Comparison of ENCODE assay signal across 1 cellular context in genomic region chr20:47585087-47585747, GRCh38.
TF ChIP-seq lines count a peak whose summit lies in the region.

No MANE protein-coding gene starts in this region.

TF ChIP-seq in GM23338, 12 proteins besides CTCF, POLR2A, EP300 and RAD21 (continued from another document):
- TF ChIP-seq, protein P1, sequence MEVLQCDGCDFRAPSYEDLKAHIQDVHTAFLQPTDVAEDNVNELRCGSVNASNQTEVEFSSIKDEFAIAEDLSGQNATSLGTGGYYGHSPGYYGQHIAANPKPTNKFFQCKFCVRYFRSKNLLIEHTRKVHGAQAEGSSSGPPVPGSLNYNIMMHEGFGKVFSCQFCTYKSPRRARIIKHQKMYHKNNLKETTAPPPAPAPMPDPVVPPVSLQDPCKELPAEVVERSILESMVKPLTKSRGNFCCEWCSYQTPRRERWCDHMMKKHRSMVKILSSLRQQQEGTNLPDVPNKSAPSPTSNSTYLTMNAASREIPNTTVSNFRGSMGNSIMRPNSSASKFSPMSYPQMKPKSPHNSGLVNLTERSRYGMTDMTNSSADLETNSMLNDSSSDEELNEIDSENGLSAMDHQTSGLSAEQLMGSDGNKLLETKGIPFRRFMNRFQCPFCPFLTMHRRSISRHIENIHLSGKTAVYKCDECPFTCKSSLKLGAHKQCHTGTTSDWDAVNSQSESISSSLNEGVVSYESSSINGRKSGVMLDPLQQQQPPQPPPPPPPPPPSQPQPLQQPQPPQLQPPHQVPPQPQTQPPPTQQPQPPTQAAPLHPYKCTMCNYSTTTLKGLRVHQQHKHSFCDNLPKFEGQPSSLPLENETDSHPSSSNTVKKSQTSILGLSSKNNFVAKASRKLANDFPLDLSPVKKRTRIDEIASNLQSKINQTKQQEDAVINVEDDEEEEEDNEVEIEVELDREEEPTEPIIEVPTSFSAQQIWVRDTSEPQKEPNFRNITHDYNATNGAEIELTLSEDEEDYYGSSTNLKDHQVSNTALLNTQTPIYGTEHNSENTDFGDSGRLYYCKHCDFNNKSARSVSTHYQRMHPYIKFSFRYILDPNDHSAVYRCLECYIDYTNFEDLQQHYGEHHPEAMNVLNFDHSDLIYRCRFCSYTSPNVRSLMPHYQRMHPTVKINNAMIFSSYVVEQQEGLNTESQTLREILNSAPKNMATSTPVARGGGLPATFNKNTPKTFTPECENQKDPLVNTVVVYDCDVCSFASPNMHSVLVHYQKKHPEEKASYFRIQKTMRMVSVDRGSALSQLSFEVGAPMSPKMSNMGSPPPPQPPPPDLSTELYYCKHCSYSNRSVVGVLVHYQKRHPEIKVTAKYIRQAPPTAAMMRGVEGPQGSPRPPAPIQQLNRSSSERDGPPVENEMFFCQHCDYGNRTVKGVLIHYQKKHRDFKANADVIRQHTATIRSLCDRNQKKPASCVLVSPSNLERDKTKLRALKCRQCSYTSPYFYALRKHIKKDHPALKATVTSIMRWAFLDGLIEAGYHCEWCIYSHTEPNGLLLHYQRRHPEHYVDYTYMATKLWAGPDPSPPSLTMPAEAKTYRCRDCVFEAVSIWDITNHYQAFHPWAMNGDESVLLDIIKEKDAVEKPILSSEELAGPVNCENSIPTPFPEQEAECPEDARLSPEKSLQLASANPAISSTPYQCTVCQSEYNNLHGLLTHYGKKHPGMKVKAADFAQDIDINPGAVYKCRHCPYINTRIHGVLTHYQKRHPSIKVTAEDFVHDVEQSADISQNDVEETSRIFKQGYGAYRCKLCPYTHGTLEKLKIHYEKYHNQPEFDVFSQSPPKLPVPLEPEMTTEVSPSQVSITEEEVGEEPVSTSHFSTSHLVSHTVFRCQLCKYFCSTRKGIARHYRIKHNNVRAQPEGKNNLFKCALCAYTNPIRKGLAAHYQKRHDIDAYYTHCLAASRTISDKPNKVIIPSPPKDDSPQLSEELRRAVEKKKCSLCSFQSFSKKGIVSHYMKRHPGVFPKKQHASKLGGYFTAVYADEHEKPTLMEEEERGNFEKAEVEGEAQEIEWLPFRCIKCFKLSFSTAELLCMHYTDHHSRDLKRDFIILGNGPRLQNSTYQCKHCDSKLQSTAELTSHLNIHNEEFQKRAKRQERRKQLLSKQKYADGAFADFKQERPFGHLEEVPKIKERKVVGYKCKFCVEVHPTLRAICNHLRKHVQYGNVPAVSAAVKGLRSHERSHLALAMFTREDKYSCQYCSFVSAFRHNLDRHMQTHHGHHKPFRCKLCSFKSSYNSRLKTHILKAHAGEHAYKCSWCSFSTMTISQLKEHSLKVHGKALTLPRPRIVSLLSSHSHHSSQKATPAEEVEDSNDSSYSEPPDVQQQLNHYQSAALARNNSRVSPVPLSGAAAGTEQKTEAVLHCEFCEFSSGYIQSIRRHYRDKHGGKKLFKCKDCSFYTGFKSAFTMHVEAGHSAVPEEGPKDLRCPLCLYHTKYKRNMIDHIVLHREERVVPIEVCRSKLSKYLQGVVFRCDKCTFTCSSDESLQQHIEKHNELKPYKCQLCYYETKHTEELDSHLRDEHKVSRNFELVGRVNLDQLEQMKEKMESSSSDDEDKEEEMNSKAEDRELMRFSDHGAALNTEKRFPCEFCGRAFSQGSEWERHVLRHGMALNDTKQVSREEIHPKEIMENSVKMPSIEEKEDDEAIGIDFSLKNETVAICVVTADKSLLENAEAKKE (CRISPR knock-in tag; IDR thresholded peaks at IDR 0.05) = no peak
- TF ChIP-seq STAT1 (IDR thresholded peaks at IDR 0.05; ENCODE audit: unreplicated experiment) = no peak
- TF ChIP-seq, protein P2, sequence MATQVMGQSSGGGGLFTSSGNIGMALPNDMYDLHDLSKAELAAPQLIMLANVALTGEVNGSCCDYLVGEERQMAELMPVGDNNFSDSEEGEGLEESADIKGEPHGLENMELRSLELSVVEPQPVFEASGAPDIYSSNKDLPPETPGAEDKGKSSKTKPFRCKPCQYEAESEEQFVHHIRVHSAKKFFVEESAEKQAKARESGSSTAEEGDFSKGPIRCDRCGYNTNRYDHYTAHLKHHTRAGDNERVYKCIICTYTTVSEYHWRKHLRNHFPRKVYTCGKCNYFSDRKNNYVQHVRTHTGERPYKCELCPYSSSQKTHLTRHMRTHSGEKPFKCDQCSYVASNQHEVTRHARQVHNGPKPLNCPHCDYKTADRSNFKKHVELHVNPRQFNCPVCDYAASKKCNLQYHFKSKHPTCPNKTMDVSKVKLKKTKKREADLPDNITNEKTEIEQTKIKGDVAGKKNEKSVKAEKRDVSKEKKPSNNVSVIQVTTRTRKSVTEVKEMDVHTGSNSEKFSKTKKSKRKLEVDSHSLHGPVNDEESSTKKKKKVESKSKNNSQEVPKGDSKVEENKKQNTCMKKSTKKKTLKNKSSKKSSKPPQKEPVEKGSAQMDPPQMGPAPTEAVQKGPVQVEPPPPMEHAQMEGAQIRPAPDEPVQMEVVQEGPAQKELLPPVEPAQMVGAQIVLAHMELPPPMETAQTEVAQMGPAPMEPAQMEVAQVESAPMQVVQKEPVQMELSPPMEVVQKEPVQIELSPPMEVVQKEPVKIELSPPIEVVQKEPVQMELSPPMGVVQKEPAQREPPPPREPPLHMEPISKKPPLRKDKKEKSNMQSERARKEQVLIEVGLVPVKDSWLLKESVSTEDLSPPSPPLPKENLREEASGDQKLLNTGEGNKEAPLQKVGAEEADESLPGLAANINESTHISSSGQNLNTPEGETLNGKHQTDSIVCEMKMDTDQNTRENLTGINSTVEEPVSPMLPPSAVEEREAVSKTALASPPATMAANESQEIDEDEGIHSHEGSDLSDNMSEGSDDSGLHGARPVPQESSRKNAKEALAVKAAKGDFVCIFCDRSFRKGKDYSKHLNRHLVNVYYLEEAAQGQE (IDR thresholded peaks at IDR 0.05; ENCODE audit: unreplicated experiment) = no peak
